19 cellular contexts compared by ENCODE assay signal in genomic region chr2:41925009-41925408, GRCh38.
DNase-seq lines count a peak whose midpoint lies in the region; ATAC-seq, FAIRE-seq and TF ChIP-seq lines count a peak whose summit lies in the region.
"Had no signal": no experiment of that assay in that cellular context is flagged by ENCODE, and none has a peak within 500 bp of the region (broad histone marks: within the 10 kb centered on the region; RNA-seq: fewer than 3 reads in every experiment).

No MANE protein-coding gene starts in this region.

- no peak overlapping the region for H3K4me3 ChIP-seq in transverse colon

- in situ Hi-C loops in transverse colon (cut with MboI; ENCODE audit: low pct_ligation_motif_present in 1 of 4, low pct_unique_long_range_greater_than_20kb in 1 of 4, low sequenced_read_pairs in 3 of 4): no loop called here

- H3K27ac Mint-ChIP-seq in progenitor cell of endocrine pancreas: peak overlapping the region; percentile 77
- H3K27ac Mint-ChIP-seq: B cell; CD4-positive, CD25-positive, alpha-beta regulatory T cell; IgD-negative memory B cell had no signal

- DNase-seq in NCI-H1417 (lab: John Stamatoyannopoulos, UW): peak in 2 of 3 experiments; percentile 77 to 96
- peak; percentile 85 for DNase-seq in amniotic epithelial cell (ENCODE audit: low read depth)
- DNase-seq in progenitor cell of endocrine pancreas (ENCODE audit: low spot score, unreplicated experiment): no peak
- DNase-seq in transverse colon: no peak
- DNase-seq in NCI-H1694 treated with DMSO at 0.1 percent for 48 hours (lab: John Stamatoyannopoulos, UW): no peak
- no peak for DNase-seq in urothelium cell line (ENCODE audit: low spot score)
- DNase-seq: CD4-positive, CD25-positive, alpha-beta regulatory T cell; H7; Kasumi-1; MM.1S; NCI-H1436; NCI-H2081; NCI-H524; PC-3 had no signal

- H3K4me1 Mint-ChIP-seq in progenitor cell of endocrine pancreas (ENCODE audit: low read depth): peaks cover 43% of the 10 kb centered on the region
- H3K4me1 Mint-ChIP-seq: B cell; CD4-positive, CD25-positive, alpha-beta regulatory T cell; IgD-negative memory B cell had no signal

- ATAC-seq in HG03097 (IDR thresholded peaks at IDR 0.05; ENCODE audit: low FRiP score, unreplicated experiment): no peak
- ATAC-seq: PC-3 had no signal

- no peaks in the 10 kb centered on the region for H3K36me3 Mint-ChIP-seq in progenitor cell of endocrine pancreas (ENCODE audit: insufficient read depth)
- H3K36me3 Mint-ChIP-seq: CD4-positive, CD25-positive, alpha-beta regulatory T cell; IgD-negative memory B cell had no signal

- H3K27me3 Mint-ChIP-seq in progenitor cell of endocrine pancreas: peaks cover 6% of the 10 kb centered on the region
- H3K27me3 Mint-ChIP-seq: B cell had no signal

- H3K27ac ChIP-seq in transverse colon: peak overlapping the region; percentile 33 to 74 (median 62)
- H3K27ac ChIP-seq: RWPE1 had no signal

- H3K4me1 ChIP-seq in transverse colon: peaks cover 0 to 28% (median 7%) of the 10 kb centered on the region in 4 donors

- no peak for TF ChIP-seq POLR2A in transverse colon (IDR thresholded peaks at IDR 0.05)

- FAIRE-seq in urothelium cell line (lab: Jason Lieb, UNC): no peak
- FAIRE-seq: HTR-8/SVneo had no signal

- intact Hi-C loops in transverse colon (cut with DNase I; ENCODE audit: low total_unique reads): loop anchor here (5.0 kb wide), 1 partner anchor 127 kb away; no protein-coding TSS in a partner anchor

- WGBS in transverse colon (ENCODE audit: low coverage in 1 of 2), 2 donors: 61 to 82% methylated on average over 3 of the region's 3 CpGs

- TF ChIP-seq CTCF in progenitor cell of endocrine pancreas (IDR thresholded peaks at IDR 0.05; ENCODE audit: unreplicated experiment): no peak
- no peak for TF ChIP-seq CTCF in transverse colon (IDR thresholded peaks at IDR 0.05)

- H3K36me3 ChIP-seq in transverse colon: no peaks in the 10 kb centered on the region

- H3K4me3 Mint-ChIP-seq in progenitor cell of endocrine pancreas (ENCODE audit: low read depth): no peak overlapping the region
- H3K4me3 Mint-ChIP-seq: B cell; CD4-positive, CD25-positive, alpha-beta regulatory T cell; IgD-negative memory B cell had no signal

- no peaks in the 10 kb centered on the region for H3K9me3 ChIP-seq in transverse colon

- H3K9me3 Mint-ChIP-seq in progenitor cell of endocrine pancreas (ENCODE audit: low read depth): no peaks in the 10 kb centered on the region

- TF ChIP-seq EP300 in transverse colon (IDR thresholded peaks at IDR 0.05; ENCODE audit: low read depth): no peak

- H3K27me3 ChIP-seq in transverse colon: no peaks in the 10 kb centered on the region

Comparison
In these comparisons a context has a peak if more than half of its experiments do, and no peak if none do; other contexts are left out.
1. DNase-seq: peak in NCI-H1417 (2 of 3) and amniotic epithelial cell (single experiment); none in progenitor cell of endocrine pancreas (single experiment), transverse colon (single experiment), NCI-H1694 treated with DMSO at 0.1 percent for 48 hours (single experiment) and urothelium cell line (single experiment).